Comparison of ENCODE assay signal across 10 cellular contexts in the genomic region with DNA sequence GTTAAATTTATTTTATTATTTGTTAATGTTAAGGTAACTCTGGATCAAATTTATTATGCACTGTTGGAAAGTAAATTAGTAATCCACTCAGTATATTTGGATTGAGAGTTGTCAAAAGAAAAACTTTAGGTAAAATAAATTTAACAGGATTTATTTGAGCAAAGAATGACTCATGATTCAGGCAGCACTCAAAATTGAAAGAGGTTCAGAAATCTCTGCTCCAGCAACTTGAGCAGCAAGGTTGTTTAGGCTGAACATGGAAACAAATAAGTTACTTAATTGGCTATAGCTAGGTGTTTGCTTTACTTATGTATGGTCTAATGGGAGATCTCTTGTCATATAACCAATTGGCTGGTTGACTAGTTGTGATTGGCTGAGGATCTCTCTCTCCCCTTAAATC.
"Had no signal": no experiment of that assay in that cellular context is flagged by ENCODE, and none has a peak within 500 bp of the region (broad histone marks: within the 10 kb centered on the region; RNA-seq: fewer than 3 reads in every experiment).

No MANE protein-coding gene starts in this region.

- DNase-seq: GM23248, GOT3, H9, HCEC 1CT, HFFc6, KBM-7 had no signal

- FAIRE-seq: H54, HepG2 had no signal

- H3K27ac ChIP-seq: GM23248, HL-60, KMS-11 had no signal

- H3K9ac ChIP-seq: GM23248, KMS-11 had no signal

- H2AFZ ChIP-seq: GM23248 had no signal

- H3K4me3 ChIP-seq: GM23248 had no signal

- ATAC-seq: HepG2 had no signal

- H3K4me2 ChIP-seq: KMS-11 had no signal
